19 cellular contexts compared by ENCODE assay signal in the genomic region with DNA sequence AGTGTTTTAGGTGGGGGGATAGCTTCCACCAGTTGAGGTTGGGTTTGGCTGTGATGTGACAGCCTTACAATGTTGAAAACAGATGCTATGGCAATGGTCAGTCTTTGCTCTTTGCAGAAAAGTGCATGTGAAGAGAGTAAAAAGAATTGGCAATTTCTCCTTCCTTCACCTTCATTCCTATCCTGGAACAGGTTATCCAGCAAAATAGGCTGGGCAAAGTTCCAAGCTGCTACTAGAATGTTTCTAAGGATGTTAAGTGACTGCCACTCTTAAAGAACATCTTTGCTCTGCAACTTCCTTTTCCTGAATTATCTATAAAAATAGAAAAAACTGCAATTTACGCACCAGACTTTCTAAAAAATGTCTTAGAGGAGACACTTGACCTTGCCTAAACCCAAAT.
"Had no signal": no experiment of that assay in that cellular context is flagged by ENCODE, and none has a peak within 500 bp of the region (broad histone marks: within the 10 kb centered on the region; RNA-seq: fewer than 3 reads in every experiment).

No MANE protein-coding gene starts in this region.

- H3K36me3 ChIP-seq: heart left ventricle, tibial nerve had no signal

- DNase-seq: activated CD4-positive, alpha-beta T cell treated with anti-CD3 and anti-CD28 coated beads, Interleukin-2, amount 10 ng/mL, durations not matched to agents 7 days and 5 days; activated CD4-positive, CD25-positive, alpha-beta regulatory T cell; activated CD8-positive, alpha-beta memory T cell treated with anti-CD3 and anti-CD28 coated beads, Interleukin-2, amount 50 U/mL, for 48 hours; activated gamma-delta T cell; activated T-cell treated with anti-CD3 and anti-CD28 coated beads, Interleukin-2, amount 50 U/mL, for 72 hours; amniotic stem cell; cortex of kidney; effector CD4-positive, alpha-beta T cell; heart left ventricle; left colon; nephron progenitor cell; occipital lobe; stimulated activated CD4-positive, alpha-beta T cell treated with anti-CD3 and anti-CD28 coated beads, Interleukin-4, amount 100 ng/mL, for 24 hours; stimulated activated naive CD4-positive, alpha-beta T cell had no signal

- H3K4me3 ChIP-seq: heart left ventricle, lung, skin epidermis, tibial nerve had no signal

- H3K27me3 ChIP-seq: tibial nerve had no signal

- H3K27ac ChIP-seq: epithelial cell of prostate, heart left ventricle, skin epidermis, tibial nerve had no signal

- ATAC-seq: activated naive CD4-positive, alpha-beta T cell treated with anti-CD3 and anti-CD28 coated beads, Interleukin-2, amount 50 U/mL, for 72 hours; activated T-cell treated with anti-CD3 and anti-CD28 coated beads, Interleukin-2, amount 50 U/mL, for 72 hours; heart left ventricle; left colon had no signal

- H3K4me1 ChIP-seq: heart left ventricle had no signal

- H3K9me3 ChIP-seq: heart left ventricle, tibial nerve had no signal
